Comparison of ENCODE assay signal across 7 cellular contexts in genomic region chr2:87222131-87222530, GRCh38.
DNase-seq lines count a peak whose midpoint lies in the region; TF ChIP-seq lines count a peak whose summit lies in the region.
"Not testable (repeated sequence)": the region's sequence is repeated elsewhere in the genome, so short reads cannot be mapped to it uniquely, and the experiment has no call there.

No MANE protein-coding gene starts in this region.

- DNase-seq in AG04450 (ENCODE audit: low read depth, low spot score) (peak; percentile 26), EH (ENCODE audit: low read depth) (peak; percentile 68), HS-5 (ENCODE audit: low read depth) (peak; percentile 50), OCI-LY7 (ENCODE audit: low spot score) (peak; percentile 5), amniotic epithelial cell (ENCODE audit: low read depth) (peak; percentile 77), fibroblast of gingiva (ENCODE audit: low read depth) (peak; percentile 51), iris pigment epithelial cell (ENCODE audit: low read depth) (peak; percentile 86)

- intact Hi-C loops in OCI-LY7 (cut with micrococcal nuclease; ENCODE audit: unreplicated experiment) = not testable (repeated sequence)

- H3K27ac ChIP-seq in AG04450 (ENCODE audit: low read depth, low read length); OCI-LY7 (ENCODE audit: low read depth, low read length, poor library complexity, severe bottlenecking): not testable (repeated sequence)

- POLR2A ChIA-PET in AG04450 (lab: Yijun Ruan, JAX); OCI-LY7 (lab: Charles Lee): not testable (repeated sequence)

- not testable (repeated sequence) for H3K36me3 ChIP-seq in OCI-LY7 (ENCODE audit: insufficient read depth, low read length)

- not testable (repeated sequence) for H4K20me1 ChIP-seq in OCI-LY7 (ENCODE audit: insufficient read depth, low read length)

- H3K9me2 ChIP-seq in OCI-LY7 (ENCODE audit: insufficient read depth, low read length) = not testable (repeated sequence)

- CTCF ChIA-PET in AG04450 (lab: Charles Lee); OCI-LY7 (lab: Charles Lee; ENCODE audit: unreplicated experiment): not testable (repeated sequence)

- not testable (repeated sequence) for H2AFZ ChIP-seq in OCI-LY7 (ENCODE audit: low read length)

- TF ChIP-seq CTCF in AG04450 (IDR thresholded peaks at IDR 0.05; ENCODE audit: low read depth, low read length); OCI-LY7 (conservative IDR thresholded peaks at IDR 0.05; ENCODE audit: low read length): not testable (repeated sequence)

- H3K4me2 ChIP-seq in OCI-LY7 (ENCODE audit: low read length) = not testable (repeated sequence)

- not testable (repeated sequence) for H3K9me3 ChIP-seq in AG04450 (ENCODE audit: control insufficient read depth, insufficient read depth, low read length); OCI-LY7 (ENCODE audit: low read length)

- not testable (repeated sequence) for H3K4me3 ChIP-seq in AG04450 (ENCODE audit: low read depth, low read length); OCI-LY7 (ENCODE audit: low read depth, low read length, poor library complexity, severe bottlenecking)

- BruUV-seq in OCI-LY7 (replicated peaks; lab: Mats Ljungman, UMichigan) = not testable (repeated sequence)

- H3K79me2 ChIP-seq in OCI-LY7 (ENCODE audit: insufficient read depth, low read depth, low read length) = not testable (repeated sequence)

- not testable (repeated sequence) for H3K4me1 ChIP-seq in OCI-LY7 (ENCODE audit: insufficient read depth, low read length, poor library complexity, severe bottlenecking)

- H3K27me3 ChIP-seq in AG04450 (ENCODE audit: control insufficient read depth, insufficient read depth, low read length) = not testable (repeated sequence)

Comparison
In these comparisons a context has a peak if more than half of its experiments do, and no peak if none do; other contexts are left out.
1. DNase-seq: peak in every context shown above with its lines; median percentile 86 in iris pigment epithelial cell; 77 in amniotic epithelial cell; 68 in EH; 51 in fibroblast of gingiva; 50 in HS-5; 26 in AG04450; 5 in OCI-LY7.